ENCODE assay signal across 8 cellular contexts in genomic region chr12:120581998-120582397, GRCh38. TPM values are rescaled to one million over a fixed set of nuclear protein-coding genes. Genes with fewer than 3 reads are reported as not detected.
DNase-seq lines count a peak whose midpoint lies in the region; ATAC-seq and TF ChIP-seq lines count a peak whose summit lies in the region.

No MANE protein-coding gene starts in this region.

- CTCF ChIA-PET in activated CD8-positive, alpha-beta memory T cell treated with anti-CD3 and anti-CD28 coated beads, Interleukin-2, amount 10 ng/mL, durations not matched to agents 7 days and 5 days (lab: Charles Lee): interaction anchor here (1.0 to 6.2 kb wide), 21 partner anchors 12 to 479 kb away, joined by 3 to 114 read pairs (median 5); partner anchors contain the start of genes CABP1 and COX6A1

- H3K27ac ChIP-seq in testis: no peak overlapping the region

- H3K4me1 ChIP-seq in testis: peaks cover 22% of the 10 kb centered on the region

- no peaks in the 10 kb centered on the region for H3K27me3 ChIP-seq in testis

- H3K27me3 Mint-ChIP-seq in activated CD8-positive, alpha-beta memory T cell treated with anti-CD3 and anti-CD28 coated beads, Interleukin-2, amount 10 ng/mL, durations not matched to agents 7 days and 5 days: peaks cover 20% of the 10 kb centered on the region
- peaks cover 24% of the 10 kb centered on the region for H3K27me3 Mint-ChIP-seq in activated T-helper 1 cell treated with anti-CD3 and anti-CD28 coated beads, Interleukin-12 subunit alpha, Interleukin-12 subunit beta, Interleukin-2, Interleukin-4 antibody, amounts not matched to agents 30 ng/mL and 10 ng/mL and 1 ng/mL, durations not matched to agents 14 hours and 24 hours and 36 hours (ENCODE audit: insufficient read depth)
- peaks cover 13 to 22% (median 21%) of the 10 kb centered on the region in 3 donors for H3K27me3 Mint-ChIP-seq in immature natural killer cell (ENCODE audit: low read depth in 3 of 3)

- peaks cover 22% of the 10 kb centered on the region for H3K36me3 Mint-ChIP-seq in activated CD8-positive, alpha-beta memory T cell treated with anti-CD3 and anti-CD28 coated beads, Interleukin-2, amount 10 ng/mL, durations not matched to agents 7 days and 5 days
- H3K36me3 Mint-ChIP-seq in activated T-helper 1 cell treated with anti-CD3 and anti-CD28 coated beads, Interleukin-12 subunit alpha, Interleukin-12 subunit beta, Interleukin-2, Interleukin-4 antibody, amounts not matched to agents 30 ng/mL and 10 ng/mL and 1 ng/mL, durations not matched to agents 14 hours and 24 hours and 36 hours (ENCODE audit: low read depth): peaks cover 19% of the 10 kb centered on the region
- no peaks in the 10 kb centered on the region for H3K36me3 Mint-ChIP-seq in immature natural killer cell

- no peak for TF ChIP-seq POLR2A in testis (IDR thresholded peaks at IDR 0.05)

- no peak for TF ChIP-seq CTCF in testis (IDR thresholded peaks at IDR 0.05)

- peak overlapping the region; percentile 99 for H3K4me3 Mint-ChIP-seq in activated CD8-positive, alpha-beta memory T cell treated with anti-CD3 and anti-CD28 coated beads, Interleukin-2, amount 10 ng/mL, durations not matched to agents 7 days and 5 days
- peak overlapping the region; percentile 98 for H3K4me3 Mint-ChIP-seq in activated T-helper 1 cell treated with anti-CD3 and anti-CD28 coated beads, Interleukin-12 subunit alpha, Interleukin-12 subunit beta, Interleukin-2, Interleukin-4 antibody, amounts not matched to agents 30 ng/mL and 10 ng/mL and 1 ng/mL, durations not matched to agents 14 hours and 24 hours and 36 hours
- H3K4me3 Mint-ChIP-seq in immature natural killer cell: peak overlapping the region; percentile 97 to 99 (median 97)

- intact Hi-C loops in activated T-helper 1 cell treated with anti-CD3 and anti-CD28 coated beads, Interleukin-12 subunit alpha, Interleukin-12 subunit beta, Interleukin-2, Interleukin-4 antibody, amounts not matched to agents 30 ng/mL and 10 ng/mL and 1 ng/mL, durations not matched to agents 14 hours and 24 hours and 36 hours (cut with micrococcal nuclease): loop anchor here (1.0 to 5.0 kb wide), 10 partner anchors 47 to 715 kb away; partner anchors contain the start of genes C12orf43, CAMKK2, COX6A1 and MLEC
- intact Hi-C loops in testis (cut with DNase I; ENCODE audit: low total_unique reads): loop anchor here (5.0 kb wide), 1 partner anchor 65 kb away; no protein-coding TSS in a partner anchor

- H3K9me3 ChIP-seq in testis: no peaks in the 10 kb centered on the region

- no peak for ATAC-seq in activated CD8-positive, alpha-beta memory T cell treated with anti-CD3 and anti-CD28 coated beads, Interleukin-2, amount 10 ng/mL, durations not matched to agents 7 days and 5 days

- H3K9me3 Mint-ChIP-seq in activated CD8-positive, alpha-beta memory T cell treated with anti-CD3 and anti-CD28 coated beads, Interleukin-2, amount 10 ng/mL, durations not matched to agents 7 days and 5 days (ENCODE audit: low read depth): no peaks in the 10 kb centered on the region
- no peaks in the 10 kb centered on the region for H3K9me3 Mint-ChIP-seq in activated T-helper 1 cell treated with anti-CD3 and anti-CD28 coated beads, Interleukin-12 subunit alpha, Interleukin-12 subunit beta, Interleukin-2, Interleukin-4 antibody, amounts not matched to agents 30 ng/mL and 10 ng/mL and 1 ng/mL, durations not matched to agents 14 hours and 24 hours and 36 hours
- H3K9me3 Mint-ChIP-seq in immature natural killer cell: no peaks in the 10 kb centered on the region

- H3K36me3 ChIP-seq in testis (ENCODE audit: low read depth, missing control alignments): no peaks in the 10 kb centered on the region

- peaks cover 34% of the 10 kb centered on the region for H3K4me1 Mint-ChIP-seq in activated CD8-positive, alpha-beta memory T cell treated with anti-CD3 and anti-CD28 coated beads, Interleukin-2, amount 10 ng/mL, durations not matched to agents 7 days and 5 days
- H3K4me1 Mint-ChIP-seq in activated T-helper 1 cell treated with anti-CD3 and anti-CD28 coated beads, Interleukin-12 subunit alpha, Interleukin-12 subunit beta, Interleukin-2, Interleukin-4 antibody, amounts not matched to agents 30 ng/mL and 10 ng/mL and 1 ng/mL, durations not matched to agents 14 hours and 24 hours and 36 hours (ENCODE audit: low read depth): peaks cover 36% of the 10 kb centered on the region
- peaks cover 36 to 42% of the 10 kb centered on the region in 2 donors for H3K4me1 Mint-ChIP-seq in immature natural killer cell

- peak overlapping the region; percentile 79 to 92 for H3K4me3 ChIP-seq in testis

- H3K27ac Mint-ChIP-seq in activated CD8-positive, alpha-beta memory T cell treated with anti-CD3 and anti-CD28 coated beads, Interleukin-2, amount 10 ng/mL, durations not matched to agents 7 days and 5 days: peak overlapping the region; percentile 84
- peak overlapping the region; percentile 89 for H3K27ac Mint-ChIP-seq in activated T-helper 1 cell treated with anti-CD3 and anti-CD28 coated beads, Interleukin-12 subunit alpha, Interleukin-12 subunit beta, Interleukin-2, Interleukin-4 antibody, amounts not matched to agents 30 ng/mL and 10 ng/mL and 1 ng/mL, durations not matched to agents 14 hours and 24 hours and 36 hours
- H3K27ac Mint-ChIP-seq in immature natural killer cell: peak overlapping the region; percentile 88 to 97 (median 94)

- peak; percentile 44 for DNase-seq in activated CD8-positive, alpha-beta memory T cell treated with anti-CD3 and anti-CD28 coated beads, Interleukin-2, amount 10 ng/mL, durations not matched to agents 7 days and 5 days
- no peak for DNase-seq in activated CD8-positive, alpha-beta memory T cell treated with anti-CD3 and anti-CD28 coated beads, Interleukin-2, amount 50 U/mL, for 4 hours
- no peak for DNase-seq in activated T-helper 1 cell treated with anti-CD3 and anti-CD28 coated beads, Interleukin-12 subunit alpha, Interleukin-12 subunit beta, Interleukin-2, Interleukin-4 antibody, amounts not matched to agents 30 ng/mL and 10 ng/mL and 1 ng/mL, durations not matched to agents 14 hours and 24 hours and 36 hours (ENCODE audit: low spot score)
- DNase-seq in immature natural killer cell (no peak), testis (no peak), activated gamma-delta T cell (lab: John Stamatoyannopoulos, UW) (no peak), NCI-H345 treated with DMSO at 0.1 percent for 48 hours (lab: John Stamatoyannopoulos, UW; ENCODE audit: unreplicated experiment) (no peak), D341Med (ENCODE audit: low spot score) (no peak)

- 25 to 32% methylated on average over 9 of the region's 9 CpGs for WGBS in testis, 2 donors

RNA-seq across cellular contexts. Expression of gene POP5, which starts 0.8 kb away (rescaled TPM):
- total RNA-seq in activated CD8-positive, alpha-beta memory T cell treated with anti-CD3 and anti-CD28 coated beads, Interleukin-2, amount 10 ng/mL, durations not matched to agents 7 days and 5 days: 10 to 100 TPM; 63.1 to 65.1 TPM
- 83.3 and 85.0 TPM in 2 replicates for total RNA-seq in activated T-helper 1 cell treated with anti-CD3 and anti-CD28 coated beads, Interleukin-12 subunit alpha, Interleukin-12 subunit beta, Interleukin-2, Interleukin-4 antibody, amounts not matched to agents 30 ng/mL and 10 ng/mL and 1 ng/mL, durations not matched to agents 14 hours and 24 hours and 36 hours
- 100 to 1,000 TPM in 2 of 3 donors, 10 to 100 TPM in 1; 86.2 to 110 (median 101) TPM for polyA plus RNA-seq in immature natural killer cell
- 10 to 100 TPM; 36.7 to 37.8 TPM for total RNA-seq in testis
- 28.1 TPM for polyA plus RNA-seq in testis (ENCODE audit: insufficient read depth, low read depth, low replicate concordance)

RNA-seq across cellular contexts. Expression of gene RNF10, which starts 47.8 kb away (rescaled TPM):
- 100 to 1,000 TPM; 209 to 217 TPM for total RNA-seq in activated CD8-positive, alpha-beta memory T cell treated with anti-CD3 and anti-CD28 coated beads, Interleukin-2, amount 10 ng/mL, durations not matched to agents 7 days and 5 days
- 170 and 181 TPM in 2 replicates for total RNA-seq in activated T-helper 1 cell treated with anti-CD3 and anti-CD28 coated beads, Interleukin-12 subunit alpha, Interleukin-12 subunit beta, Interleukin-2, Interleukin-4 antibody, amounts not matched to agents 30 ng/mL and 10 ng/mL and 1 ng/mL, durations not matched to agents 14 hours and 24 hours and 36 hours
- 100 to 1,000 TPM in 1 of 3 donors, 10 to 100 TPM in 2; 60.3 to 154 (median 66.5) TPM for polyA plus RNA-seq in immature natural killer cell
- total RNA-seq in testis: 100 to 1,000 TPM; 307 to 370 TPM
- polyA plus RNA-seq in testis (ENCODE audit: insufficient read depth, low read depth, low replicate concordance): 340 TPM

RNA-seq across cellular contexts. Expression of gene COQ5, which starts 53.0 kb away (rescaled TPM):
- 10 to 100 TPM; 26.4 to 34.0 TPM for total RNA-seq in activated CD8-positive, alpha-beta memory T cell treated with anti-CD3 and anti-CD28 coated beads, Interleukin-2, amount 10 ng/mL, durations not matched to agents 7 days and 5 days
- 27.8 and 29.8 TPM in 2 replicates for total RNA-seq in activated T-helper 1 cell treated with anti-CD3 and anti-CD28 coated beads, Interleukin-12 subunit alpha, Interleukin-12 subunit beta, Interleukin-2, Interleukin-4 antibody, amounts not matched to agents 30 ng/mL and 10 ng/mL and 1 ng/mL, durations not matched to agents 14 hours and 24 hours and 36 hours
- polyA plus RNA-seq in immature natural killer cell (10 to 100 TPM; 39.7 to 51.8 (median 49.6) TPM), testis (ENCODE audit: insufficient read depth, low read depth, low replicate concordance) (51.0 TPM)
- 10 to 100 TPM; 31.3 to 37.4 TPM for total RNA-seq in testis

RNA-seq across cellular contexts. Expression of gene CABP1, which starts 58.4 kb away (rescaled TPM):
- total RNA-seq in activated CD8-positive, alpha-beta memory T cell treated with anti-CD3 and anti-CD28 coated beads, Interleukin-2, amount 10 ng/mL, durations not matched to agents 7 days and 5 days: not detected
- total RNA-seq in activated T-helper 1 cell treated with anti-CD3 and anti-CD28 coated beads, Interleukin-12 subunit alpha, Interleukin-12 subunit beta, Interleukin-2, Interleukin-4 antibody, amounts not matched to agents 30 ng/mL and 10 ng/mL and 1 ng/mL, durations not matched to agents 14 hours and 24 hours and 36 hours: not detected in 2 replicates
- polyA plus RNA-seq in immature natural killer cell (not detected), testis (ENCODE audit: insufficient read depth, low read depth, low replicate concordance) (1.8 TPM)
- 1 to 10 TPM; 2.4 to 3.9 TPM for total RNA-seq in testis
